ENCODE assay signal across 1 cellular context in the genomic region with DNA sequence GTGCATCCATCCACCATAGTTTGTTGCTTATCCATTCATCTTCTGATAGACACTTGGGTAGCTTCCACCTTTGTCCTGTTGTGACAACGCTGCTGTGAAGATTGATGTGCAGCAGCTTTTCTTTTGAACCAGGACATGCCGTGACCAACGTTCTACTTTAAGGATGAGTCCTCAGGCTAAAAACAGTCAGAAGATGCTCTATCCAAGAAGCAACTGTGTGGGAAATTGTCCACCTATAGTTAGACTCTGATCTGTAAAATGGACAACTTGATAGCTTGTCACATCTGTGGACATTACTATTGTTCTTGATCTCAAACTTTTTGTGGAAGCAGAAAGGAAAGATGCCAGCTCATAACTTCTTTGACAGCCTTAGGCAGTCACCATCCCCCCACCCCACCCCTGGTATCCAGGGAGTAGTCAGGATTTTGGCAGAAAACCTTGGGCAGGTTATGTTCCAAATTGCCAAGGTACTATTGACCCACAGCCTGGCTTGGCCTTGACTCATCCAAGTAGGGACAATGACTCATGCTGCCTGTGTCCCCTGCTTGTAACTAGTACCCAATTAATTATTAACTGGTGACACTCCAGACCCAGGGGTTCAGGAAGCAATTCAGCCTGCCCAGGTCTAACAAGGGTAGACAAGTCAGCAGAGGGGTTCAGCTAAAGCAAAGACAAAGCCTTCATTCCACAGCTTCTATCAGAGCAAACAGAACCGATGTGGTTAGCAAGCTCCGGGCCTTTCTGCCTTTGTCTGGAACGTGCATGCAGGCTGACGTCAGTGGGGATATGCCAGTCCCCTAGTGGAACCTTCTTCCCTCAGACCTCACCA.
A peak's percentile ranks its signal among the peaks of the same experiment; 100 is the strongest.
TF ChIP-seq lines count a peak whose summit lies in the region.

No MANE protein-coding gene starts in this region.

TF ChIP-seq in HepG2, 621 proteins besides CTCF, POLR2A, EP300 and RAD21 (continued from another document and continues in another):
- TF ChIP-seq, protein P1, sequence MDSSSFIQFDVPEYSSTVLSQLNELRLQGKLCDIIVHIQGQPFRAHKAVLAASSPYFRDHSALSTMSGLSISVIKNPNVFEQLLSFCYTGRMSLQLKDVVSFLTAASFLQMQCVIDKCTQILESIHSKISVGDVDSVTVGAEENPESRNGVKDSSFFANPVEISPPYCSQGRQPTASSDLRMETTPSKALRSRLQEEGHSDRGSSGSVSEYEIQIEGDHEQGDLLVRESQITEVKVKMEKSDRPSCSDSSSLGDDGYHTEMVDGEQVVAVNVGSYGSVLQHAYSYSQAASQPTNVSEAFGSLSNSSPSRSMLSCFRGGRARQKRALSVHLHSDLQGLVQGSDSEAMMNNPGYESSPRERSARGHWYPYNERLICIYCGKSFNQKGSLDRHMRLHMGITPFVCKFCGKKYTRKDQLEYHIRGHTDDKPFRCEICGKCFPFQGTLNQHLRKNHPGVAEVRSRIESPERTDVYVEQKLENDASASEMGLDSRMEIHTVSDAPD (CRISPR knock-in tag; IDR thresholded peaks at IDR 0.05): peak; percentile 97
- TF ChIP-seq, protein P2, sequence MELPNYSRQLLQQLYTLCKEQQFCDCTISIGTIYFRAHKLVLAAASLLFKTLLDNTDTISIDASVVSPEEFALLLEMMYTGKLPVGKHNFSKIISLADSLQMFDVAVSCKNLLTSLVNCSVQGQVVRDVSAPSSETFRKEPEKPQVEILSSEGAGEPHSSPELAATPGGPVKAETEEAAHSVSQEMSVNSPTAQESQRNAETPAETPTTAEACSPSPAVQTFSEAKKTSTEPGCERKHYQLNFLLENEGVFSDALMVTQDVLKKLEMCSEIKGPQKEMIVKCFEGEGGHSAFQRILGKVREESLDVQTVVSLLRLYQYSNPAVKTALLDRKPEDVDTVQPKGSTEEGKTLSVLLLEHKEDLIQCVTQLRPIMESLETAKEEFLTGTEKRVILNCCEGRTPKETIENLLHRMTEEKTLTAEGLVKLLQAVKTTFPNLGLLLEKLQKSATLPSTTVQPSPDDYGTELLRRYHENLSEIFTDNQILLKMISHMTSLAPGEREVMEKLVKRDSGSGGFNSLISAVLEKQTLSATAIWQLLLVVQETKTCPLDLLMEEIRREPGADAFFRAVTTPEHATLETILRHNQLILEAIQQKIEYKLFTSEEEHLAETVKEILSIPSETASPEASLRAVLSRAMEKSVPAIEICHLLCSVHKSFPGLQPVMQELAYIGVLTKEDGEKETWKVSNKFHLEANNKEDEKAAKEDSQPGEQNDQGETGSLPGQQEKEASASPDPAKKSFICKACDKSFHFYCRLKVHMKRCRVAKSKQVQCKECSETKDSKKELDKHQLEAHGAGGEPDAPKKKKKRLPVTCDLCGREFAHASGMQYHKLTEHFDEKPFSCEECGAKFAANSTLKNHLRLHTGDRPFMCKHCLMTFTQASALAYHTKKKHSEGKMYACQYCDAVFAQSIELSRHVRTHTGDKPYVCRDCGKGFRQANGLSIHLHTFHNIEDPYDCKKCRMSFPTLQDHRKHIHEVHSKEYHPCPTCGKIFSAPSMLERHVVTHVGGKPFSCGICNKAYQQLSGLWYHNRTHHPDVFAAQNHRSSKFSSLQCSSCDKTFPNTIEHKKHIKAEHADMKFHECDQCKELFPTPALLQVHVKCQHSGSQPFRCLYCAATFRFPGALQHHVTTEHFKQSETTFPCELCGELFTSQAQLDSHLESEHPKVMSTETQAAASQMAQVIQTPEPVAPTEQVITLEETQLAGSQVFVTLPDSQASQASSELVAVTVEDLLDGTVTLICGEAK (IDR thresholded peaks at IDR 0.05): no peak
- TF ChIP-seq, protein P2 (CRISPR knock-in tag; IDR thresholded peaks at IDR 0.05): no peak
- TF ChIP-seq RXRB (CRISPR knock-in tag; IDR thresholded peaks at IDR 0.05; ENCODE audit: borderline replicate concordance): peak; percentile 96
- TF ChIP-seq, protein P3, sequence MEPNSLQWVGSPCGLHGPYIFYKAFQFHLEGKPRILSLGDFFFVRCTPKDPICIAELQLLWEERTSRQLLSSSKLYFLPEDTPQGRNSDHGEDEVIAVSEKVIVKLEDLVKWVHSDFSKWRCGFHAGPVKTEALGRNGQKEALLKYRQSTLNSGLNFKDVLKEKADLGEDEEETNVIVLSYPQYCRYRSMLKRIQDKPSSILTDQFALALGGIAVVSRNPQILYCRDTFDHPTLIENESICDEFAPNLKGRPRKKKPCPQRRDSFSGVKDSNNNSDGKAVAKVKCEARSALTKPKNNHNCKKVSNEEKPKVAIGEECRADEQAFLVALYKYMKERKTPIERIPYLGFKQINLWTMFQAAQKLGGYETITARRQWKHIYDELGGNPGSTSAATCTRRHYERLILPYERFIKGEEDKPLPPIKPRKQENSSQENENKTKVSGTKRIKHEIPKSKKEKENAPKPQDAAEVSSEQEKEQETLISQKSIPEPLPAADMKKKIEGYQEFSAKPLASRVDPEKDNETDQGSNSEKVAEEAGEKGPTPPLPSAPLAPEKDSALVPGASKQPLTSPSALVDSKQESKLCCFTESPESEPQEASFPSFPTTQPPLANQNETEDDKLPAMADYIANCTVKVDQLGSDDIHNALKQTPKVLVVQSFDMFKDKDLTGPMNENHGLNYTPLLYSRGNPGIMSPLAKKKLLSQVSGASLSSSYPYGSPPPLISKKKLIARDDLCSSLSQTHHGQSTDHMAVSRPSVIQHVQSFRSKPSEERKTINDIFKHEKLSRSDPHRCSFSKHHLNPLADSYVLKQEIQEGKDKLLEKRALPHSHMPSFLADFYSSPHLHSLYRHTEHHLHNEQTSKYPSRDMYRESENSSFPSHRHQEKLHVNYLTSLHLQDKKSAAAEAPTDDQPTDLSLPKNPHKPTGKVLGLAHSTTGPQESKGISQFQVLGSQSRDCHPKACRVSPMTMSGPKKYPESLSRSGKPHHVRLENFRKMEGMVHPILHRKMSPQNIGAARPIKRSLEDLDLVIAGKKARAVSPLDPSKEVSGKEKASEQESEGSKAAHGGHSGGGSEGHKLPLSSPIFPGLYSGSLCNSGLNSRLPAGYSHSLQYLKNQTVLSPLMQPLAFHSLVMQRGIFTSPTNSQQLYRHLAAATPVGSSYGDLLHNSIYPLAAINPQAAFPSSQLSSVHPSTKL (CRISPR knock-in tag; IDR thresholded peaks at IDR 0.05): peak; percentile 94
- no peak for TF ChIP-seq ZNF333 (CRISPR knock-in tag; IDR thresholded peaks at IDR 0.05; ENCODE audit: borderline replicate concordance)
- TF ChIP-seq FOSL1 (CRISPR knock-in tag; IDR thresholded peaks at IDR 0.05; ENCODE audit: borderline replicate concordance): peak; percentile 96
- TF ChIP-seq ZNF350 (CRISPR knock-in tag; IDR thresholded peaks at IDR 0.05; ENCODE audit: borderline replicate concordance, low read depth): peak; percentile 82; the same call in 1 of the 2 replicates
- TF ChIP-seq ZZZ3 (CRISPR knock-in tag; IDR thresholded peaks at IDR 0.05; ENCODE audit: borderline replicate concordance): 0 out of 2 replicates have a peak, but pooled peaks have one; percentile 21
- TF ChIP-seq, protein P4, sequence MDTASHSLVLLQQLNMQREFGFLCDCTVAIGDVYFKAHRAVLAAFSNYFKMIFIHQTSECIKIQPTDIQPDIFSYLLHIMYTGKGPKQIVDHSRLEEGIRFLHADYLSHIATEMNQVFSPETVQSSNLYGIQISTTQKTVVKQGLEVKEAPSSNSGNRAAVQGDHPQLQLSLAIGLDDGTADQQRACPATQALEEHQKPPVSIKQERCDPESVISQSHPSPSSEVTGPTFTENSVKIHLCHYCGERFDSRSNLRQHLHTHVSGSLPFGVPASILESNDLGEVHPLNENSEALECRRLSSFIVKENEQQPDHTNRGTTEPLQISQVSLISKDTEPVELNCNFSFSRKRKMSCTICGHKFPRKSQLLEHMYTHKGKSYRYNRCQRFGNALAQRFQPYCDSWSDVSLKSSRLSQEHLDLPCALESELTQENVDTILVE (CRISPR knock-in tag; IDR thresholded peaks at IDR 0.05): peak; percentile 19; the same call in 1 of the 2 replicates
- no peak for TF ChIP-seq NFRKB (IDR thresholded peaks at IDR 0.05)
- peak; percentile 75 for TF ChIP-seq MED8 (CRISPR knock-in tag; IDR thresholded peaks at IDR 0.05; ENCODE audit: insufficient replicate concordance)
- no peak for TF ChIP-seq AGO1 (IDR thresholded peaks at IDR 0.05; ENCODE audit: low read depth, low read length, poor library complexity, severe bottlenecking)
- peak; percentile 79 for TF ChIP-seq ONECUT2 (CRISPR knock-in tag; IDR thresholded peaks at IDR 0.05)
- peak; percentile 99 for TF ChIP-seq JUND (CRISPR knock-in tag; IDR thresholded peaks at IDR 0.05)
- TF ChIP-seq, protein P5, sequence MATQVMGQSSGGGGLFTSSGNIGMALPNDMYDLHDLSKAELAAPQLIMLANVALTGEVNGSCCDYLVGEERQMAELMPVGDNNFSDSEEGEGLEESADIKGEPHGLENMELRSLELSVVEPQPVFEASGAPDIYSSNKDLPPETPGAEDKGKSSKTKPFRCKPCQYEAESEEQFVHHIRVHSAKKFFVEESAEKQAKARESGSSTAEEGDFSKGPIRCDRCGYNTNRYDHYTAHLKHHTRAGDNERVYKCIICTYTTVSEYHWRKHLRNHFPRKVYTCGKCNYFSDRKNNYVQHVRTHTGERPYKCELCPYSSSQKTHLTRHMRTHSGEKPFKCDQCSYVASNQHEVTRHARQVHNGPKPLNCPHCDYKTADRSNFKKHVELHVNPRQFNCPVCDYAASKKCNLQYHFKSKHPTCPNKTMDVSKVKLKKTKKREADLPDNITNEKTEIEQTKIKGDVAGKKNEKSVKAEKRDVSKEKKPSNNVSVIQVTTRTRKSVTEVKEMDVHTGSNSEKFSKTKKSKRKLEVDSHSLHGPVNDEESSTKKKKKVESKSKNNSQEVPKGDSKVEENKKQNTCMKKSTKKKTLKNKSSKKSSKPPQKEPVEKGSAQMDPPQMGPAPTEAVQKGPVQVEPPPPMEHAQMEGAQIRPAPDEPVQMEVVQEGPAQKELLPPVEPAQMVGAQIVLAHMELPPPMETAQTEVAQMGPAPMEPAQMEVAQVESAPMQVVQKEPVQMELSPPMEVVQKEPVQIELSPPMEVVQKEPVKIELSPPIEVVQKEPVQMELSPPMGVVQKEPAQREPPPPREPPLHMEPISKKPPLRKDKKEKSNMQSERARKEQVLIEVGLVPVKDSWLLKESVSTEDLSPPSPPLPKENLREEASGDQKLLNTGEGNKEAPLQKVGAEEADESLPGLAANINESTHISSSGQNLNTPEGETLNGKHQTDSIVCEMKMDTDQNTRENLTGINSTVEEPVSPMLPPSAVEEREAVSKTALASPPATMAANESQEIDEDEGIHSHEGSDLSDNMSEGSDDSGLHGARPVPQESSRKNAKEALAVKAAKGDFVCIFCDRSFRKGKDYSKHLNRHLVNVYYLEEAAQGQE (IDR thresholded peaks at IDR 0.05; ENCODE audit: borderline replicate concordance in 1 of 2, low read depth in 1 of 2, low read length in 2 of 2): peak in 1 of 2 experiments; percentile 59; a peak in 1 of 4 replicates
- TF ChIP-seq NR2F1 (CRISPR knock-in tag; IDR thresholded peaks at IDR 0.05): peak; percentile 65 to 69
- TF ChIP-seq MBNL3 (CRISPR knock-in tag; conservative IDR thresholded peaks at IDR 0.05): no peak
- TF ChIP-seq PPARG (CRISPR knock-in tag; conservative IDR thresholded peaks at IDR 0.05): peak; percentile 73; the same call in 1 of the 2 replicates
- peak; percentile 86 for TF ChIP-seq ISL2 (CRISPR knock-in tag; IDR thresholded peaks at IDR 0.05)
- no peak for TF ChIP-seq STAT5B (CRISPR knock-in tag; IDR thresholded peaks at IDR 0.05)
- TF ChIP-seq, protein P6, sequence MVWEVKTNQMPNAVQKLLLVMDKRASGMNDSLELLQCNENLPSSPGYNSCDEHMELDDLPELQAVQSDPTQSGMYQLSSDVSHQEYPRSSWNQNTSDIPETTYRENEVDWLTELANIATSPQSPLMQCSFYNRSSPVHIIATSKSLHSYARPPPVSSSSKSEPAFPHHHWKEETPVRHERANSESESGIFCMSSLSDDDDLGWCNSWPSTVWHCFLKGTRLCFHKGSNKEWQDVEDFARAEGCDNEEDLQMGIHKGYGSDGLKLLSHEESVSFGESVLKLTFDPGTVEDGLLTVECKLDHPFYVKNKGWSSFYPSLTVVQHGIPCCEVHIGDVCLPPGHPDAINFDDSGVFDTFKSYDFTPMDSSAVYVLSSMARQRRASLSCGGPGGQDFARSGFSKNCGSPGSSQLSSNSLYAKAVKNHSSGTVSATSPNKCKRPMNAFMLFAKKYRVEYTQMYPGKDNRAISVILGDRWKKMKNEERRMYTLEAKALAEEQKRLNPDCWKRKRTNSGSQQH (CRISPR knock-in tag; IDR thresholded peaks at IDR 0.05; ENCODE audit: low read depth): peak; percentile 85; the same call in 1 of the 2 replicates
- TF ChIP-seq SIX4 (CRISPR knock-in tag; IDR thresholded peaks at IDR 0.05): peak; percentile 63
- TF ChIP-seq, protein P7, sequence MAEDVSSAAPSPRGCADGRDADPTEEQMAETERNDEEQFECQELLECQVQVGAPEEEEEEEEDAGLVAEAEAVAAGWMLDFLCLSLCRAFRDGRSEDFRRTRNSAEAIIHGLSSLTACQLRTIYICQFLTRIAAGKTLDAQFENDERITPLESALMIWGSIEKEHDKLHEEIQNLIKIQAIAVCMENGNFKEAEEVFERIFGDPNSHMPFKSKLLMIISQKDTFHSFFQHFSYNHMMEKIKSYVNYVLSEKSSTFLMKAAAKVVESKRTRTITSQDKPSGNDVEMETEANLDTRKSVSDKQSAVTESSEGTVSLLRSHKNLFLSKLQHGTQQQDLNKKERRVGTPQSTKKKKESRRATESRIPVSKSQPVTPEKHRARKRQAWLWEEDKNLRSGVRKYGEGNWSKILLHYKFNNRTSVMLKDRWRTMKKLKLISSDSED (CRISPR knock-in tag; IDR thresholded peaks at IDR 0.05): no peak
